In the genomic region with DNA sequence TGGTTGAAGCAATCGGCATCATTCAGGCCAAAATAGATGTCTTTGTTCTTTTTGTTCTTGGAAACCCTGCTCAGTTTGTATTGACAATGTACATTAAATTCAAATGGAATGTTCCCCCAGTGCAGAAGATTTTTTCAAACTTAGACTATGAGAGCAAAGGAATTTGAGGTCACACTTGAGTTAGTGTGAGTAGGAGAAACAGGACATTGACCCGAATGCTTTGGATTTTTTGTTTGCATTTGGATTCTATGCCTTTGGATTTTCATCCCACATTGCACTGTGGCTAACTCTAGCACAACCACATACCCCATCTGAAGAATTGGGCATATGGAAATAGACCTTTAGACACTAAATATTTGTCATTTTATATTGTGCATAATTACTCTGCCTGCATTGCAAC, we compare ENCODE assay signal across 20 cellular contexts.
"Had no signal": no experiment of that assay in that cellular context is flagged by ENCODE, and none has a peak within 500 bp of the region (broad histone marks: within the 10 kb centered on the region; RNA-seq: fewer than 3 reads in every experiment).

No MANE protein-coding gene starts in this region.

- H3K4me3 Mint-ChIP-seq: activated T-cell treated with anti-CD3 and anti-CD28 coated beads, Interleukin-2, amount 50 U/mL, for 4 hours; central memory CD8-positive, alpha-beta T cell; effector memory CD8-positive, alpha-beta T cell; stimulated activated naive CD8-positive, alpha-beta T cell treated with anti-CD3 and anti-CD28 coated beads, Interleukin-15, Interleukin-2, amounts not matched to agents 100 ng/mL and 50 ng/mL, for 24 hours had no signal

- H3K4me1 Mint-ChIP-seq: central memory CD8-positive, alpha-beta T cell had no signal

- H3K27ac Mint-ChIP-seq: activated naive CD4-positive, alpha-beta T cell treated with anti-CD3 and anti-CD28 coated beads, Interleukin-2, amount 50 U/mL, for 72 hours; effector memory CD8-positive, alpha-beta T cell; stimulated activated naive CD8-positive, alpha-beta T cell treated with anti-CD3 and anti-CD28 coated beads, Interleukin-15, Interleukin-2, amounts not matched to agents 100 ng/mL and 50 ng/mL, for 24 hours; type B pancreatic cell had no signal

- H3K9me3 Mint-ChIP-seq: type B pancreatic cell had no signal

- H3K27me3 Mint-ChIP-seq: central memory CD8-positive, alpha-beta T cell; effector memory CD8-positive, alpha-beta T cell; stimulated activated naive CD8-positive, alpha-beta T cell treated with anti-CD3 and anti-CD28 coated beads, Interleukin-15, Interleukin-2, amounts not matched to agents 100 ng/mL and 50 ng/mL, for 24 hours had no signal

- H3K27me3 ChIP-seq: right atrium auricular region, SJCRH30, suprapubic skin had no signal

- H3K36me3 ChIP-seq: prostate gland, right atrium auricular region, SJCRH30, suprapubic skin had no signal

- H3K9me3 ChIP-seq: prostate gland, right atrium auricular region, SJCRH30 had no signal

- H3K4me1 ChIP-seq: prostate gland had no signal

- H3K27ac ChIP-seq: prostate gland, right atrium auricular region, SJCRH30, suprapubic skin had no signal

- H3K36me3 Mint-ChIP-seq: type B pancreatic cell had no signal

- H3K4me3 ChIP-seq: prostate gland, right atrium auricular region, SJCRH30, skin epidermis, suprapubic skin had no signal

- ATAC-seq: activated CD4-positive, CD25-positive, alpha-beta regulatory T cell treated with anti-CD3 and anti-CD28 coated beads, Interleukin-2, amount 50 U/mL, for 24 hours; activated naive CD4-positive, alpha-beta T cell treated with anti-CD3 and anti-CD28 coated beads, Interleukin-2, amount 50 U/mL, for 72 hours; activated T-cell treated with anti-CD3 and anti-CD28 coated beads, Interleukin-2, amount 50 U/mL, for 4 hours; effector memory CD8-positive, alpha-beta T cell had no signal

- DNase-seq: activated CD4-positive, alpha-beta T cell treated with anti-CD3 and anti-CD28 coated beads, Interleukin-2, amount 50 U/mL, for 1 hour; activated CD8-positive, alpha-beta memory T cell treated with anti-CD3 and anti-CD28 coated beads, Interleukin-2, amount 50 U/mL, for 4 hours; activated effector memory CD4-positive, alpha-beta T cell treated with anti-CD3 and anti-CD28 coated beads, Interleukin-2, amount 50 U/mL, for 16 hours; activated T-cell treated with anti-CD3 and anti-CD28 coated beads, Interleukin-2, amount 50 U/mL, for 4 hours; effector memory CD8-positive, alpha-beta T cell; foreskin melanocyte; midbrain; SJCRH30; stimulated activated CD4-positive, alpha-beta T cell treated with anti-CD3 and anti-CD28 coated beads, Interleukin-15, amount 100 ng/mL, for 24 hours; stimulated activated CD4-positive, alpha-beta T cell treated with anti-CD3 and anti-CD28 coated beads, Interleukin-2, amount 100 ng/mL, for 48 hours; T1000 had no signal
